In the genomic region with DNA sequence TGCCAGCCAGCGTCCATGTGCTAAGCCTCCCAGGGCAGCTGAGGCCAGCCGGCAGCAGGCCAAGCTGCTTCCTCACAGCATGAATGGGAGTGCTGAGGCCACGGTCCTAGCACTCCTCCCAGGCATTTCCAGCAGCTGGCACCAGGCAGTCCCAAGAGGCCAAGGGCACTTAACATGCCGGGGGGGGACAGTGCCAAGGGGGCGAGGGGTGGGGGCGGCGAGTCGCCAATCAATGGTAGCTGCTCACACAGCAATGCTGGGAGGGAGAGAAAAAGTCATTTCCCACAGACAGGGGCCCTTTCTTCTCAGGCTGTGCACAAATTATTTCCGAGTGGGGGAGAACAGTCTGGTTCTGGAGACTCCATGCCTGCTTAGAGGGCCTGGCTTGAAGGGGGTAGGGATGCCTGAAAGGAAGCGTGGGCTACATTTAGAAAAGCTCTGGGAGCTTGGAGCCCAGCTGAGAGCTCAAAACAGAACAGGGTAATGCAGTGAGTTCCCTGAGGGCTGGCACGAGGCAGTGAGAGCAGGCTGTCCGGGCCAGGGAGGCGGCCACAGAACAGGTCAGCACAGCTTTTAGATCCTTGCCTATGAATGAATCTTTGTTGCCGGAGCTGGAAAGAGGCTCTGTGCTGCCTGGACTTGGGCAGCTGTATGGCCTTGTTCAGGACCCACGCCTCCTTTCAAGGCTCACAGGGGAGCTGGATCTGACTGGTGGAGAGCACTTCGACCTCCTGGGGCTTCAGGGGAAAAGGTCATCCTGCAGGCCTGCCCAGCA, we compare ENCODE assay signal across 12 cellular contexts.
DNase-seq lines count a peak whose midpoint lies in the region; TF ChIP-seq lines count a peak whose summit lies in the region.
"Had no signal": no experiment of that assay in that cellular context is flagged by ENCODE, and none has a peak within 500 bp of the region (broad histone marks: within the 10 kb centered on the region; RNA-seq: fewer than 3 reads in every experiment).

No MANE protein-coding gene starts in this region.

- no peak overlapping the region for H3K4me3 ChIP-seq in subcutaneous abdominal adipose tissue (ENCODE audit: low read depth in 1 of 5, low read length in 5 of 5)

- H3K27me3 ChIP-seq in subcutaneous abdominal adipose tissue (ENCODE audit: control insufficient read depth in 5 of 5, insufficient read depth in 4 of 5, low read length in 5 of 5): no peaks in the 10 kb centered on the region

- peaks cover 23 to 100% (median 98%) of the 10 kb centered on the region in 5 donors for H3K36me3 ChIP-seq in subcutaneous abdominal adipose tissue (ENCODE audit: control insufficient read depth in 5 of 5, insufficient read depth in 5 of 5, low read length in 5 of 5)

- DNase-seq in RWPE1 (ENCODE audit: low spot score): no peak
- DNase-seq in cerebellar cortex (ENCODE audit: low spot score): peak; percentile 53
- DNase-seq in hippocampal formation (lab: John Stamatoyannopoulos, UW): peak; percentile 80 to 89
- no peak for DNase-seq in NCI-H1105 treated with DMSO at 0.1 percent for 48 hours (lab: John Stamatoyannopoulos, UW)
- no peak for DNase-seq in GOT3 (lab: John Stamatoyannopoulos, UW)
- no peak for DNase-seq in stimulated activated CD4-positive, alpha-beta T cell treated with anti-CD3 and anti-CD28 coated beads, Interleukin-4, amount 100 ng/mL, for 24 hours
- DNase-seq: activated CD4-positive, CD25-positive, alpha-beta regulatory T cell; activated T-cell treated with anti-CD3 and anti-CD28 coated beads, Interleukin-2, amount 50 U/mL, for 48 hours; CD4-positive, CD25-positive, alpha-beta regulatory T cell; NCI-H1436 had no signal

- H3K4me1 ChIP-seq in subcutaneous abdominal adipose tissue (ENCODE audit: control insufficient read depth in 5 of 5, insufficient read depth in 5 of 5, low read length in 5 of 5): peaks cover 7 to 70% (median 35%) of the 10 kb centered on the region in 5 donors

- H3K9me3 ChIP-seq in subcutaneous abdominal adipose tissue (ENCODE audit: control insufficient read depth in 5 of 5, low read length in 5 of 5): no peaks in the 10 kb centered on the region

- CTCF ChIA-PET in RWPE1 (lab: Yijun Ruan, JAX): interaction anchor here (0.7 kb wide), 1 partner anchor 52 kb away, joined by 4 read pairs; a partner anchor contains a TSS

- H3K9ac ChIP-seq in subcutaneous abdominal adipose tissue (ENCODE audit: low read length in 5 of 5): no peak overlapping the region

- POLR2A ChIA-PET in RWPE1 (lab: Yijun Ruan, JAX; ENCODE audit: low non-redundant PET): no interaction called here

- peak overlapping the region; percentile 6 for H3K27ac ChIP-seq in RWPE1
- H3K27ac ChIP-seq in subcutaneous abdominal adipose tissue (ENCODE audit: low read depth, low read length): peak overlapping the region; percentile 67
- H3K27ac ChIP-seq: epithelial cell of prostate had no signal

- TF ChIP-seq CTCF in RWPE1 (conservative IDR thresholded peaks at IDR 0.05; ENCODE audit: low read depth): no peak

Comparison
In these comparisons a context has a peak if more than half of its experiments do, and no peak if none do; other contexts are left out.
1. DNase-seq: peak in cerebellar cortex (single experiment) and hippocampal formation (2 of 2); none in RWPE1 (single experiment), NCI-H1105 treated with DMSO at 0.1 percent for 48 hours (single experiment), GOT3 (single experiment) and stimulated activated CD4-positive, alpha-beta T cell treated with anti-CD3 and anti-CD28 coated beads, Interleukin-4, amount 100 ng/mL, for 24 hours (single experiment).